ENCODE assay signal across 8 cellular contexts in genomic region chr6:30529349-30529875, GRCh38. TPM values are rescaled to one million over a fixed set of nuclear protein-coding genes. Genes with fewer than 3 reads are reported as not detected.
DNase-seq lines count a peak whose midpoint lies in the region; ATAC-seq and TF ChIP-seq lines count a peak whose summit lies in the region.
"Not testable (repeated sequence)": the region's sequence is repeated elsewhere in the genome, so short reads cannot be mapped to it uniquely, and the experiment has no call there.

No MANE protein-coding gene starts in this region.

- not testable (repeated sequence) for H3K9me3 Mint-ChIP-seq in CD4-positive, alpha-beta memory T cell; activated naive CD4-positive, alpha-beta T cell treated with anti-CD3 and anti-CD28 coated beads, Interleukin-2, amount 50 U/mL, for 24 hours; naive B cell; stimulated activated effector memory CD8-positive, alpha-beta T cell treated with anti-CD3 and anti-CD28 coated beads, Interleukin-12 subunit alpha, Interleukin-12 subunit beta, amount 100 ng/mL, for 72 hours

- not testable (repeated sequence) for H3K9me3 ChIP-seq in CD4-positive, alpha-beta memory T cell (ENCODE audit: control insufficient read depth in 1 of 2, low read length in 2 of 2); OCI-LY1 (ENCODE audit: low read length)

- peak overlapping the region; percentile 36 to 88 (median 71) for H3K27ac Mint-ChIP-seq in CD4-positive, alpha-beta memory T cell
- H3K27ac Mint-ChIP-seq in activated naive CD4-positive, alpha-beta T cell treated with anti-CD3 and anti-CD28 coated beads, Interleukin-2, amount 50 U/mL, for 24 hours = peak overlapping the region; percentile 97
- H3K27ac Mint-ChIP-seq in naive B cell = peak overlapping the region; percentile 70 to 96 (median 84)
- peak overlapping the region; percentile 97 for H3K27ac Mint-ChIP-seq in stimulated activated effector memory CD8-positive, alpha-beta T cell treated with anti-CD3 and anti-CD28 coated beads, Interleukin-12 subunit alpha, Interleukin-12 subunit beta, amount 100 ng/mL, for 72 hours

- H3K4me3 Mint-ChIP-seq in CD4-positive, alpha-beta memory T cell = peak overlapping the region in 7 of 8 donors; percentile 55 to 83 (median 71)
- peak overlapping the region; percentile 57 for H3K4me3 Mint-ChIP-seq in activated naive CD4-positive, alpha-beta T cell treated with anti-CD3 and anti-CD28 coated beads, Interleukin-2, amount 50 U/mL, for 24 hours
- peak overlapping the region; percentile 19 to 83 (median 62) for H3K4me3 Mint-ChIP-seq in naive B cell
- H3K4me3 Mint-ChIP-seq in stimulated activated effector memory CD8-positive, alpha-beta T cell treated with anti-CD3 and anti-CD28 coated beads, Interleukin-12 subunit alpha, Interleukin-12 subunit beta, amount 100 ng/mL, for 72 hours = peak overlapping the region; percentile 23

- intact Hi-C loops in CD4-positive, alpha-beta memory T cell (cut with micrococcal nuclease) = not testable (repeated sequence)

- not testable (repeated sequence) for H4K20me1 ChIP-seq in OCI-LY1 (ENCODE audit: insufficient read depth, low read length)

- not testable (repeated sequence) for H3K79me2 ChIP-seq in OCI-LY1 (ENCODE audit: insufficient read depth, low read length)

- not testable (repeated sequence) for H3K36me3 ChIP-seq in CD4-positive, alpha-beta memory T cell (ENCODE audit: insufficient read depth, low read length); OCI-LY1 (ENCODE audit: insufficient read depth, low read length)

- H3K9ac ChIP-seq in OCI-LY1 (ENCODE audit: low read length) = not testable (repeated sequence)

- H3K4me1 Mint-ChIP-seq in CD4-positive, alpha-beta memory T cell = peaks cover 35 to 76% (median 52%) of the 10 kb centered on the region in 4 donors
- H3K4me1 Mint-ChIP-seq in activated naive CD4-positive, alpha-beta T cell treated with anti-CD3 and anti-CD28 coated beads, Interleukin-2, amount 50 U/mL, for 24 hours = peaks cover 76% of the 10 kb centered on the region
- peaks cover 32 to 75% (median 52%) of the 10 kb centered on the region in 3 donors for H3K4me1 Mint-ChIP-seq in naive B cell
- peaks cover 74% of the 10 kb centered on the region for H3K4me1 Mint-ChIP-seq in stimulated activated effector memory CD8-positive, alpha-beta T cell treated with anti-CD3 and anti-CD28 coated beads, Interleukin-12 subunit alpha, Interleukin-12 subunit beta, amount 100 ng/mL, for 72 hours

- peak in 1 of 5 donors; percentile 55 for DNase-seq in CD4-positive, alpha-beta memory T cell
- DNase-seq in activated CD4-positive, alpha-beta T cell treated with anti-CD3 and anti-CD28 coated beads, Interleukin-2, amount 50 U/mL, for 48 hours = peak; percentile 59 to 73
- not testable (repeated sequence) for DNase-seq in naive B cell; stimulated activated effector memory CD8-positive, alpha-beta T cell treated with anti-CD3 and anti-CD28 coated beads, Interleukin-12 subunit alpha, Interleukin-12 subunit beta, amount 100 ng/mL, for 72 hours (ENCODE audit: low spot score in 2 of 2)

- not testable (repeated sequence) for H3K27me3 ChIP-seq in CD4-positive, alpha-beta memory T cell (ENCODE audit: insufficient read depth, low read length); OCI-LY1 (ENCODE audit: insufficient read depth, low read length)

- H3K4me2 ChIP-seq in OCI-LY1 (ENCODE audit: low read length) = not testable (repeated sequence)

- CTCF ChIA-PET in CD4-positive, alpha-beta memory T cell (lab: Charles Lee; ENCODE audit: partially characterized antibody) = interaction anchor here (0.8 to 5.2 kb wide), 11 partner anchors 9 to 76 kb away, joined by 3 to 131 read pairs (median 4); partner anchors contain the start of gene ABCF1

- not testable (repeated sequence) for H3K27ac ChIP-seq in CD4-positive, alpha-beta memory T cell (ENCODE audit: low read depth, low read length)
- peak overlapping the region; percentile 16 for H3K27ac ChIP-seq in OCI-LY1 (ENCODE audit: low read depth, low read length, poor library complexity, severe bottlenecking)

- TF ChIP-seq CTCF in OCI-LY1 (IDR thresholded peaks at IDR 0.05; ENCODE audit: low read length) = not testable (repeated sequence)

- peak; percentile 48 for ATAC-seq in GM19025 (IDR thresholded peaks at IDR 0.05; ENCODE audit: low read depth, unreplicated experiment)
- ATAC-seq in HG03045 (IDR thresholded peaks at IDR 0.05; ENCODE audit: unreplicated experiment) = peak; percentile 45
- ATAC-seq in naive B cell (ENCODE audit: low read depth in 2 of 2) = peak; percentile 56 to 66
- peak; percentile 81 for ATAC-seq in stimulated activated effector memory CD8-positive, alpha-beta T cell treated with anti-CD3 and anti-CD28 coated beads, Interleukin-12 subunit alpha, Interleukin-12 subunit beta, amount 100 ng/mL, for 72 hours

- peaks cover 43% of the 10 kb centered on the region for H3K4me1 ChIP-seq in CD4-positive, alpha-beta memory T cell (ENCODE audit: insufficient read depth, low read length)
- peaks cover 31% of the 10 kb centered on the region for H3K4me1 ChIP-seq in OCI-LY1 (ENCODE audit: insufficient read depth, low read length, severe bottlenecking)

- H3F3A ChIP-seq in OCI-LY1 (ENCODE audit: insufficient read depth, low read length) = not testable (repeated sequence)

- H2AFZ ChIP-seq in OCI-LY1 (ENCODE audit: low read length) = not testable (repeated sequence)

- H3K4me3 ChIP-seq in CD4-positive, alpha-beta memory T cell (ENCODE audit: low read length in 2 of 2); OCI-LY1 (ENCODE audit: low read depth, low read length, poor library complexity, severe bottlenecking): not testable (repeated sequence)

- H3K9me2 ChIP-seq in OCI-LY1 (ENCODE audit: low read depth, low read length) = not testable (repeated sequence)

- H3K27me3 Mint-ChIP-seq in CD4-positive, alpha-beta memory T cell; activated naive CD4-positive, alpha-beta T cell treated with anti-CD3 and anti-CD28 coated beads, Interleukin-2, amount 50 U/mL, for 24 hours; naive B cell: not testable (repeated sequence)

- POLR2A ChIA-PET in CD4-positive, alpha-beta memory T cell (lab: Charles Lee; ENCODE audit: partially characterized antibody) = interaction anchor here (0.8 to 10.7 kb wide), 11 partner anchors 8 to 205 kb away, joined by 3 to 346 read pairs (median 6); partner anchors contain the start of genes GNL1 and PRR3

- H3K36me3 Mint-ChIP-seq in CD4-positive, alpha-beta memory T cell; activated naive CD4-positive, alpha-beta T cell treated with anti-CD3 and anti-CD28 coated beads, Interleukin-2, amount 50 U/mL, for 24 hours; naive B cell: not testable (repeated sequence)
- H3K36me3 Mint-ChIP-seq in stimulated activated effector memory CD8-positive, alpha-beta T cell treated with anti-CD3 and anti-CD28 coated beads, Interleukin-12 subunit alpha, Interleukin-12 subunit beta, amount 100 ng/mL, for 72 hours = peaks cover 12% of the 10 kb centered on the region

RNA-seq across cellular contexts. Expression of gene GNL1, which starts 26.9 kb away (rescaled TPM):
- 10 to 100 TPM; 83.4 to 83.9 TPM for total RNA-seq in CD4-positive, alpha-beta memory T cell
- polyA plus RNA-seq in CD4-positive, alpha-beta memory T cell = 10 to 100 TPM; 37.4 to 51.5 TPM
- 10 to 100 TPM; 23.8 to 47.4 (median 36.8) TPM for polyA plus RNA-seq in naive B cell (ENCODE audit: low read depth in 6 of 6)

RNA-seq across cellular contexts. Expression of gene PRR3, which starts 27.7 kb away (rescaled TPM):
- total RNA-seq in CD4-positive, alpha-beta memory T cell = 10 to 100 TPM; 26.4 to 29.1 TPM
- polyA plus RNA-seq in CD4-positive, alpha-beta memory T cell = 1 to 10 TPM; 4.3 to 8.5 TPM
- polyA plus RNA-seq in naive B cell (ENCODE audit: low read depth in 6 of 6) = 10 to 100 TPM in 4 of 6 donors, 1 to 10 TPM in 2; 8.1 to 14.2 (median 11.2) TPM

RNA-seq across cellular contexts. Expression of gene HLA-E, which starts 40.1 kb away (rescaled TPM):
- total RNA-seq in CD4-positive, alpha-beta memory T cell = 1,000 to 10,000 TPM; 1,097 to 1,122 TPM
- polyA plus RNA-seq in CD4-positive, alpha-beta memory T cell = 1,000 to 10,000 TPM; 2,441 to 3,541 TPM
- 1,000 to 10,000 TPM; 2,024 to 3,192 (median 2,301) TPM for polyA plus RNA-seq in naive B cell (ENCODE audit: low read depth in 6 of 6)

RNA-seq across cellular contexts. Expression of gene ABCF1, which starts 41.8 kb away (rescaled TPM):
- 10 to 100 TPM; 60.8 to 66.8 TPM for total RNA-seq in CD4-positive, alpha-beta memory T cell
- 10 to 100 TPM in 1 of 2 donors, 1 to 10 TPM in 1; 7.5 to 46.6 TPM for polyA plus RNA-seq in CD4-positive, alpha-beta memory T cell
- polyA plus RNA-seq in naive B cell (ENCODE audit: low read depth in 6 of 6) = 10 to 100 TPM; 11.5 to 31.0 (median 19.3) TPM
